Comparison of ENCODE assay signal across 23 cellular contexts in genomic region chr12:6118891-6119568, GRCh38. TPM values are rescaled to one million over a fixed set of nuclear protein-coding genes. Genes with fewer than 3 reads are reported as not detected.
DNase-seq lines count a peak whose midpoint lies in the region; ATAC-seq, FAIRE-seq and TF ChIP-seq lines count a peak whose summit lies in the region.
"Had no signal": no experiment of that assay in that cellular context is flagged by ENCODE, and none has a peak within 500 bp of the region (broad histone marks: within the 10 kb centered on the region; RNA-seq: fewer than 3 reads in every experiment).

No MANE protein-coding gene starts in this region.

- peaks cover 13% of the 10 kb centered on the region for H3K4me1 ChIP-seq in endodermal cell (ENCODE audit: control insufficient read depth, insufficient read depth, low read length)
- peaks cover 8% of the 10 kb centered on the region for H3K4me1 ChIP-seq in mesendoderm (ENCODE audit: control insufficient read depth, low read depth, low read length)
- H3K4me1 ChIP-seq in thyroid gland = peaks cover 1 to 14% of the 10 kb centered on the region in 2 donors
- H3K4me1 ChIP-seq in HepG2 (ENCODE audit: insufficient read depth, low read length) = peaks cover 36% of the 10 kb centered on the region
- H3K4me1 ChIP-seq: tibial artery had no signal

- no peak for FAIRE-seq in HepG2 (lab: Jason Lieb, UNC)
- no peak for FAIRE-seq in H54 (lab: Jason Lieb, UNC)
- FAIRE-seq: GM18507 had no signal

- no peaks in the 10 kb centered on the region for H3K27me3 Mint-ChIP-seq in endodermal cell (ENCODE audit: insufficient read depth)
- no peaks in the 10 kb centered on the region for H3K27me3 Mint-ChIP-seq in activated naive CD4-positive, alpha-beta T cell treated with anti-CD3 and anti-CD28 coated beads for 36 hours (ENCODE audit: low read depth)

- no peaks in the 10 kb centered on the region for H3K79me1 ChIP-seq in mesendoderm (ENCODE audit: low read length)

- intact Hi-C loops in thyroid gland (cut with DNase I) = no loop called here
- intact Hi-C loops in activated naive CD4-positive, alpha-beta T cell treated with anti-CD3 and anti-CD28 coated beads for 36 hours (cut with micrococcal nuclease) = no loop called here
- intact Hi-C loops in HepG2 (cut with micrococcal nuclease; ENCODE audit: unreplicated experiment) = no loop called here

- no peak overlapping the region for H3K18ac ChIP-seq in mesendoderm (ENCODE audit: low read length)

- H3K56ac ChIP-seq in mesendoderm (ENCODE audit: low read length) = peak overlapping the region; percentile 56

- no peak for TF ChIP-seq CTCF in endodermal cell (conservative IDR thresholded peaks at IDR 0.05)
- TF ChIP-seq CTCF in thyroid gland (IDR thresholded peaks at IDR 0.05) = no peak
- TF ChIP-seq CTCF in HepG2 (CRISPR knock-in tag; IDR thresholded peaks at IDR 0.05) = no peak

- H3K9me3 Mint-ChIP-seq in endodermal cell = no peaks in the 10 kb centered on the region
- H3K9me3 Mint-ChIP-seq in activated naive CD4-positive, alpha-beta T cell treated with anti-CD3 and anti-CD28 coated beads for 36 hours = no peaks in the 10 kb centered on the region
- H3K9me3 Mint-ChIP-seq: stimulated activated memory B cell treated with anti-CD40 and anti-IgM and Interleukin-4, amounts not matched to agents 10 μg/mL and 1 μg/mL and 100 μg/mL, for 72 hours had no signal

- peak overlapping the region; percentile 15 for H3K23ac ChIP-seq in mesendoderm (ENCODE audit: low read length)

- H3K4me2 ChIP-seq in mesendoderm (ENCODE audit: low read length) (no peak overlapping the region), HepG2 (ENCODE audit: low read depth, low read length) (no peak overlapping the region)

- TF ChIP-seq EP300 in HepG2 (IDR thresholded peaks at IDR 0.05; ENCODE audit: low read depth in 2 of 2, low read length in 2 of 2) (no peak), HepG2 (CRISPR knock-in tag; IDR thresholded peaks at IDR 0.05; ENCODE audit: borderline replicate concordance) (no peak)

- H4K5ac ChIP-seq in mesendoderm (ENCODE audit: low read length) = no peak overlapping the region

- H3K27me3 ChIP-seq in MG63 (no peaks in the 10 kb centered on the region), endodermal cell (ENCODE audit: control insufficient read depth, insufficient read depth, low read length, poor library complexity, severe bottlenecking) (no peaks in the 10 kb centered on the region), mesendoderm (ENCODE audit: insufficient read depth, low read length, poor library complexity) (no peaks in the 10 kb centered on the region), thyroid gland (no peaks in the 10 kb centered on the region), HepG2 (ENCODE audit: control insufficient read depth in 1 of 2, insufficient read depth in 2 of 2, low read length in 2 of 2) (peaks cover 9 to 59% of the 10 kb centered on the region in 2 experiments; a peak in 4 of 5 replicates)

- no peak overlapping the region for H3K27ac ChIP-seq in endodermal cell (ENCODE audit: low read depth, low read length)
- no peak overlapping the region for H3K27ac ChIP-seq in mesendoderm (ENCODE audit: low read depth, low read length)
- peak overlapping the region in 2 of 3 donors; percentile 8 to 46 for H3K27ac ChIP-seq in thyroid gland
- no peak overlapping the region for H3K27ac ChIP-seq in HepG2 (ENCODE audit: extremely low read length, insufficient read depth, low read length)
- H3K27ac ChIP-seq: tibial artery had no signal

- H3K36me3 ChIP-seq in MG63 = no peaks in the 10 kb centered on the region
- H3K36me3 ChIP-seq in endodermal cell (ENCODE audit: control insufficient read depth, insufficient read depth, low read length) = peaks cover 29% of the 10 kb centered on the region
- no peaks in the 10 kb centered on the region for H3K36me3 ChIP-seq in mesendoderm (ENCODE audit: control insufficient read depth, insufficient read depth, low read length)
- H3K36me3 ChIP-seq in thyroid gland = no peaks in the 10 kb centered on the region
- H3K36me3 ChIP-seq in HepG2 (replicated peaks in 1 of 2; ENCODE audit: control insufficient read depth in 1 of 2, insufficient read depth in 2 of 2, low read length in 2 of 2) = no peaks in the 10 kb centered on the region
- H3K36me3 ChIP-seq: tibial artery had no signal

- H3K4me1 Mint-ChIP-seq in endodermal cell = peaks cover 56% of the 10 kb centered on the region
- no peaks in the 10 kb centered on the region for H3K4me1 Mint-ChIP-seq in activated naive CD4-positive, alpha-beta T cell treated with anti-CD3 and anti-CD28 coated beads for 36 hours (ENCODE audit: low read depth)
- H3K4me1 Mint-ChIP-seq: stimulated activated memory B cell treated with anti-CD40 and anti-IgM and Interleukin-4, amounts not matched to agents 10 μg/mL and 1 μg/mL and 100 μg/mL, for 72 hours had no signal

- CTCF ChIA-PET in activated naive CD4-positive, alpha-beta T cell treated with anti-CD3 and anti-CD28 coated beads for 36 hours (lab: Charles Lee) = interaction anchor here (0.9 to 1.6 kb wide), 3 partner anchors 11 to 81 kb away, joined by 3 to 5 read pairs (median 3); no protein-coding TSS in a partner anchor
- CTCF ChIA-PET in HepG2 (lab: Yijun Ruan, JAX; ENCODE audit: low intra/inter-chr PET ratio, low total read pairs) = no interaction called here

- no peak overlapping the region for H2BK15ac ChIP-seq in mesendoderm (replicated peaks; ENCODE audit: low read depth)

- H3K79me2 ChIP-seq in mesendoderm (ENCODE audit: control insufficient read depth, insufficient read depth, low read length) (no peaks in the 10 kb centered on the region), HepG2 (ENCODE audit: insufficient read depth, low read length) (no peaks in the 10 kb centered on the region)

- no peak overlapping the region for H2AFZ ChIP-seq in HepG2 (ENCODE audit: low read length)

- H2AK5ac ChIP-seq in mesendoderm (ENCODE audit: low read length) = no peak overlapping the region

- no peak overlapping the region for H2BK120ac ChIP-seq in mesendoderm (ENCODE audit: low read depth, low read length)

- no peak for TF ChIP-seq RAD21 in HepG2 (CRISPR knock-in tag; IDR thresholded peaks at IDR 0.05)

- no peak overlapping the region for H3K4me3 ChIP-seq in MG63
- H3K4me3 ChIP-seq in endodermal cell (ENCODE audit: low read length) = no peak overlapping the region
- H3K4me3 ChIP-seq in mesendoderm (ENCODE audit: low read length) = no peak overlapping the region
- no peak overlapping the region for H3K4me3 ChIP-seq in thyroid gland (replicated peaks in 1 of 3)
- no peak overlapping the region for H3K4me3 ChIP-seq in HepG2 (replicated peaks in 1 of 3; ENCODE audit: insufficient read depth in 1 of 3, low read depth in 2 of 3, low read length in 3 of 3)
- H3K4me3 ChIP-seq: mucosa of descending colon, tibial artery had no signal

- in situ Hi-C loops in HepG2 (cut with HindIII; ENCODE audit: extremely low pct_ligation_motif_present, low pct_unique_long_range_greater_than_20kb) = no loop called here

- peak overlapping the region; percentile 4 for H3K27ac Mint-ChIP-seq in endodermal cell
- no peak overlapping the region for H3K27ac Mint-ChIP-seq in activated naive CD4-positive, alpha-beta T cell treated with anti-CD3 and anti-CD28 coated beads for 36 hours
- H3K27ac Mint-ChIP-seq: stimulated activated memory B cell treated with anti-CD40 and anti-IgM and Interleukin-4, amounts not matched to agents 10 μg/mL and 1 μg/mL and 100 μg/mL, for 72 hours had no signal

- no TSS peak for BruUV-seq in HepG2 (replicated peaks; lab: Mats Ljungman, UMichigan)

- POLR2A ChIA-PET in HepG2 (lab: Yijun Ruan, JAX) = no interaction called here

- no peak for ATAC-seq in HepG2
- ATAC-seq: mucosa of descending colon; stimulated activated memory B cell treated with anti-CD40 and anti-IgM and Interleukin-4, amounts not matched to agents 10 μg/mL and 1 μg/mL and 100 μg/mL, for 72 hours had no signal

- TF ChIP-seq POLR2A in thyroid gland (IDR thresholded peaks at IDR 0.05) (no peak), HepG2 (IDR thresholded peaks at IDR 0.05; ENCODE audit: insufficient read depth in 1 of 2, low read depth in 2 of 2, low read length in 2 of 2) (no peak), H54 (IDR thresholded peaks at IDR 0.05; ENCODE audit: low read depth, low read length) (no peak)

- no peaks in the 10 kb centered on the region for H4K20me1 ChIP-seq in HepG2 (ENCODE audit: insufficient read depth, low read length)

- H3K9me3 ChIP-seq in MG63 (no peaks in the 10 kb centered on the region), endodermal cell (ENCODE audit: control insufficient read depth, low read length) (no peaks in the 10 kb centered on the region), thyroid gland (no peaks in the 10 kb centered on the region), HepG2 (ENCODE audit: low read length) (no peaks in the 10 kb centered on the region)
- H3K9me3 ChIP-seq: mucosa of descending colon, tibial artery had no signal

- H3K9ac ChIP-seq in endodermal cell (ENCODE audit: extremely low read depth, low read length, poor library complexity, severe bottlenecking) (no peak overlapping the region), mesendoderm (ENCODE audit: low read length) (no peak overlapping the region), HepG2 (ENCODE audit: insufficient read depth, low read depth, low read length) (no peak overlapping the region)

- H4K8ac ChIP-seq in mesendoderm (ENCODE audit: low read depth, low read length) = no peak overlapping the region

- no peak overlapping the region for H2BK5ac ChIP-seq in mesendoderm (ENCODE audit: low read length)

- H3K4me3 Mint-ChIP-seq in endodermal cell = no peak overlapping the region
- no peak overlapping the region for H3K4me3 Mint-ChIP-seq in activated naive CD4-positive, alpha-beta T cell treated with anti-CD3 and anti-CD28 coated beads for 36 hours
- H3K4me3 Mint-ChIP-seq: stimulated activated memory B cell treated with anti-CD40 and anti-IgM and Interleukin-4, amounts not matched to agents 10 μg/mL and 1 μg/mL and 100 μg/mL, for 72 hours had no signal

- 91 to 96% methylated on average over 8 to 9 of the region's 9 CpGs for WGBS in endodermal cell (ENCODE audit: insufficient coverage in 1 of 2, insufficient read length in 1 of 2), 2 experiments
- no CpG with 5 or more reads among the region's 9 CpGs for WGBS in mesendoderm (ENCODE audit: extremely low coverage, insufficient coverage, low lambda C conversion rate)
- 80 to 89% methylated on average over 9 of the region's 9 CpGs for whole genome bisulfite sequencing in thyroid gland, 2 donors
- 48% methylated on average over 9 of the region's 9 CpGs for WGBS in HepG2 (ENCODE audit: low lambda C conversion rate)

- DNase-seq in MG63 (peak; percentile 24), endodermal cell (peak; percentile 47), mesendoderm (no peak), thyroid gland (no peak), HepG2 (ENCODE audit: low spot score) (no peak), H54 (ENCODE audit: insufficient read length, low spot score) (no peak)
- DNase-seq in activated naive CD4-positive, alpha-beta T cell treated with anti-CD3 and anti-CD28 coated beads for 36 hours = no peak
- DNase-seq: activated CD8-positive, alpha-beta memory T cell treated with anti-CD3 and anti-CD28 coated beads, Interleukin-2, amount 50 U/mL, for 48 hours; activated gamma-delta T cell; AML-193; amygdala; central memory CD4-positive, alpha-beta T cell; COR-L47; effector CD8-positive, alpha-beta T cell; hippocampal formation; mucosa of descending colon; NCI-H2107; NCI-H524 treated with DMSO at 0.1 percent for 48 hours; SIG-M5 had no signal

- H3K36me3 Mint-ChIP-seq in endodermal cell (ENCODE audit: low read depth) = peaks cover 87% of the 10 kb centered on the region
- H3K36me3 Mint-ChIP-seq in activated naive CD4-positive, alpha-beta T cell treated with anti-CD3 and anti-CD28 coated beads for 36 hours (ENCODE audit: low read depth) = no peaks in the 10 kb centered on the region
- H3K36me3 Mint-ChIP-seq: stimulated activated memory B cell treated with anti-CD40 and anti-IgM and Interleukin-4, amounts not matched to agents 10 μg/mL and 1 μg/mL and 100 μg/mL, for 72 hours had no signal

- no peak overlapping the region for H3K4ac ChIP-seq in mesendoderm (ENCODE audit: low read depth, low read length)

RNA-seq across cellular contexts. Expression of gene VWF, which starts 5.4 kb away (rescaled TPM):
- 0.03 and 0.12 TPM in 2 replicates for total RNA-seq in MG63 (2014; rRNA removed; shearing (Covaris generic); ENCODE audit: low replicate concordance)
- total RNA-seq in endodermal cell (100 to 1,000 TPM; 248 to 476 TPM), thyroid gland (100 to 1,000 TPM in 2 of 4 donors, 10 to 100 TPM in 2; 54.3 to 169 (median 98.5) TPM), HepG2 (2016; rRNA removed; fragmentation: Illumina TruSeq; extraction: Trizol) (0.20 and 0.22 TPM in 2 replicates)
- 2.9 TPM for polyA plus RNA-seq in endodermal cell (2013, experiment 1 of 2)
- 4.7 TPM for polyA plus RNA-seq in endodermal cell (2013, experiment 2 of 2)
- polyA plus RNA-seq in mesendoderm (2013, experiment 1 of 2) = 0.15 TPM
- 0.15 TPM for polyA plus RNA-seq in mesendoderm (2013, experiment 2 of 2)
- not detected for total RNA-seq in activated naive CD4-positive, alpha-beta T cell treated with anti-CD3 and anti-CD28 coated beads for 36 hours
- total RNA-seq in HepG2 (2016; cell fraction: cytosol; rRNA removed; fragmentation: Illumina TruSeq; extraction: Trizol; ENCODE audit: low read depth) = not detected in 2 replicates
- total RNA-seq in HepG2 (2016; cell fraction: insoluble cytoplasmic fraction; rRNA removed; fragmentation: Illumina TruSeq; extraction: Trizol) = 0.15 and 0.28 TPM in 2 replicates
- total RNA-seq in HepG2 (2016; cell fraction: membrane; rRNA removed; fragmentation: Illumina TruSeq; extraction: Trizol) = 0.03 and 0.15 TPM in 2 replicates
- total RNA-seq in HepG2 (2016; cell fraction: nucleus; rRNA removed; fragmentation: Illumina TruSeq; extraction: Trizol) = 0.12 and 0.19 TPM in 2 replicates
- polyA plus RNA-seq in HepG2 (2011; rRNA removed) = 0.25 and 0.63 TPM in 2 replicates
- 0.27 and 0.51 TPM in 2 replicates for polyA plus RNA-seq in HepG2 (2011; cell fraction: cytosol; rRNA removed)
- 0.79 and 2.1 TPM in 2 replicates for polyA plus RNA-seq in HepG2 (2011; cell fraction: nucleus; rRNA removed)
- polyA plus RNA-seq in HepG2 (2012) = 0.89 and 2.0 TPM in 2 replicates
- polyA plus RNA-seq in HepG2 (2016; cell fraction: cytosol; fragmentation: Illumina TruSeq; extraction: Trizol; ENCODE audit: low read depth) = 0.08 TPM in 1 of 2 replicates, not detected in the other
- 0.23 and 0.40 TPM in 2 replicates for polyA plus RNA-seq in HepG2 (2016; cell fraction: insoluble cytoplasmic fraction; fragmentation: Illumina TruSeq; extraction: Trizol; ENCODE audit: low read depth)
- not detected in 2 replicates for polyA plus RNA-seq in HepG2 (2016; cell fraction: membrane; fragmentation: Illumina TruSeq; extraction: Trizol; ENCODE audit: low read depth)
- 0.08 and 0.84 TPM in 2 replicates for polyA plus RNA-seq in HepG2 (2016; cell fraction: nucleus; fragmentation: Illumina TruSeq; extraction: Trizol; ENCODE audit: insufficient read depth, low read depth)
- polyA minus RNA-seq in HepG2 (2011; rRNA and poly(A)+ RNA removed; ENCODE audit: low replicate concordance) = 0.21 and 3.2 TPM in 2 replicates
- 0.26 and 0.89 TPM in 2 replicates for polyA minus RNA-seq in HepG2 (2011; cell fraction: cytosol; rRNA and poly(A)+ RNA removed)
- 1.5 and 2.4 TPM in 2 replicates for polyA minus RNA-seq in HepG2 (2011; cell fraction: nucleus; rRNA and poly(A)+ RNA removed)
- total RNA-seq: T-helper 1 cell treated with Interleukin-12 subunit alpha and Interleukin-12 subunit beta and Interleukin-4 antibody, amounts not matched to agents 30 ng/mL and 1 ng/mL, for 36 hours had no signal

Comparison
In these comparisons a context has a peak if more than half of its experiments do, and no peak if none do; other contexts are left out.
1. DNase-seq: peak in MG63 (single experiment) and endodermal cell (single experiment); none in mesendoderm (single experiment), thyroid gland (0 of 2), activated naive CD4-positive, alpha-beta T cell treated with anti-CD3 and anti-CD28 coated beads for 36 hours (single experiment), HepG2 (single experiment) and H54 (single experiment).
2. H3K27ac ChIP-seq: peak in thyroid gland (2 of 3); none in endodermal cell (single experiment), mesendoderm (single experiment) and HepG2 (single experiment).
3. RNA of gene VWF, which starts 5.4 kb away (total RNA-seq): 248 to 476 TPM in endodermal cell and 54.3 to 169 TPM in thyroid gland; 0.03 to 0.28 TPM in HepG2, 0.03 to 0.12 TPM in MG63 and not detected in activated naive CD4-positive, alpha-beta T cell treated with anti-CD3 and anti-CD28 coated beads for 36 hours; every median in the first group is over 10 times any median in the second.